Comparison of ENCODE assay signal across 1 cellular context in genomic region chr3:49015072-49015471, GRCh38.
TF ChIP-seq lines count a peak whose summit lies in the region.

No MANE protein-coding gene starts in this region.

TF ChIP-seq in IMR-90, 13 proteins besides CTCF, POLR2A, EP300 and RAD21 (continued from another document):
- no peak for TF ChIP-seq USF2 (IDR thresholded peaks at IDR 0.05; ENCODE audit: low read depth, low read length)
TF ChIP-seq in IMR-90: peak in this region for 0.
